ENCODE assay signal across 8 cellular contexts in the genomic region with DNA sequence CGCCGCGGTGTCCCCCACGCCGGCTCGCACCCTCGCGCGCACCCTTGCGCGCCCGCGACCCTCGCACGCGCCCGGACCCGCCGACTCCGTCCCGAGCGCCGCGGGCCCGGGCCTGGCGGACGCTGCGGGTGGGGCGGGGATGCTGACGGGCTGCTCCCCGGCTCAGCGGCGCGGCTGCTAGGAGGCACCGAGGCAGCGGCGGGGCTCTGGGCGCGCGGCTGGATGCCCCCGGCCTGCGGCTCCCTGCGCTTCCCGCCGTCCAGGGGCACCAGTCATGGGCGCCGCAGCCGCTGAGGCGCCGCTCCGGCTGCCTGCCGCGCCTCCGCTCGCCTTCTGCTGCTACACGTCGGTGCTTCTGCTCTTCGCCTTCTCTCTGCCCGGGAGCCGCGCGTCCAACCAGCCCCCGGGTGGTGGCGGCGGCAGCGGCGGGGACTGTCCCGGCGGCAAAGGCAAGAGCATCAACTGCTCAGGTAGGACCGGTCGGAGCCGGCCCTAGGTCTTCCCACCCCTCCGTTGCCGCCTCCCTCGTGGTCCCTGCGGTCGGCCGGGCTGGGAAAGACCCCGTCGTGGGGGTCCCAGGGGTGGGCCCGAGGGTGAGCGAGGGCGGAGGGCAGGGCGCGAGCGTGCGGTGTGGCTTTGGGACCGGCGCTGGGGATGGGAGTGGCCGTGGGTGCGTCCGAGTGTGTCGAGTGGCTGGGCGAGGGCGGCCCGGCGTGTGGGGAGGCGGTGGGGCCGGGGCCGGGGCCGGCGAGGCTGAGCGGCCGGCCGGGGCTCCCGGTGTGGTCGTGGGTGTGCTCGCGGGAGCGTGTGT. TPM values are rescaled to one million over a fixed set of nuclear protein-coding genes. Genes with fewer than 3 reads are reported as not detected.
DNase-seq lines count a peak whose midpoint lies in the region; ATAC-seq, FAIRE-seq and TF ChIP-seq lines count a peak whose summit lies in the region.

No MANE protein-coding gene starts in this region.

- no peak for DNase-seq in SK-N-MC (ENCODE audit: low read depth, low spot score)
- DNase-seq in astrocyte (ENCODE audit: low read depth): peak; percentile 20
- DNase-seq in small intestine: peak; percentile 4
- DNase-seq in MV-4-11 (lab: John Stamatoyannopoulos, UW): no peak

- WGBS in small intestine, 3 donors: 0 to 1% (median 1%) methylated on average over 62 to 110 of the region's 110 CpGs

- H3K9me3 ChIP-seq in BLaER1 (no peaks in the 10 kb centered on the region), SK-N-MC (ENCODE audit: low read depth, low read length) (no peaks in the 10 kb centered on the region), astrocyte (ENCODE audit: insufficient read depth, low read depth, low read length) (no peaks in the 10 kb centered on the region), iPS-18a (ENCODE audit: control insufficient read depth, low read depth, low read length) (no peaks in the 10 kb centered on the region), small intestine (ENCODE audit: control insufficient read depth, low read depth) (no peaks in the 10 kb centered on the region)

- no peak for TF ChIP-seq CTCF in astrocyte (IDR thresholded peaks at IDR 0.05; ENCODE audit: insufficient read depth, low read depth, low read length)

- peak overlapping the region; percentile 89 for H3K4me2 ChIP-seq in BLaER1
- peak overlapping the region; percentile 93 for H3K4me2 ChIP-seq in astrocyte (ENCODE audit: low read length)

- peak overlapping the region; percentile 95 for H3K4me3 ChIP-seq in BLaER1
- peak overlapping the region; percentile 93 for H3K4me3 ChIP-seq in SK-N-MC
- H3K4me3 ChIP-seq in astrocyte (ENCODE audit: insufficient read depth, low read depth, low read length): peak overlapping the region; percentile 60
- peak overlapping the region; percentile 97 for H3K4me3 ChIP-seq in iPS-18a (ENCODE audit: low read length)
- H3K4me3 ChIP-seq in small intestine (ENCODE audit: low read depth in 1 of 2, low read length in 2 of 2): peak overlapping the region; percentile 39 to 60

- no peaks in the 10 kb centered on the region for H3K36me3 Mint-ChIP-seq in astrocyte (ENCODE audit: low read depth, unreplicated experiment)

- no peak overlapping the region for H3K27ac Mint-ChIP-seq in astrocyte (ENCODE audit: unreplicated experiment)

- peak; percentile 74 for ATAC-seq in GM19351 (IDR thresholded peaks at IDR 0.05; ENCODE audit: unreplicated experiment)
- peak; percentile 68 for ATAC-seq in HG03439 (IDR thresholded peaks at IDR 0.05; ENCODE audit: unreplicated experiment)

- H3K9me3 Mint-ChIP-seq in astrocyte (ENCODE audit: unreplicated experiment): no peaks in the 10 kb centered on the region

- H2AFZ ChIP-seq in astrocyte (ENCODE audit: low read depth, low read length): peak overlapping the region; percentile 78

- H3K9ac ChIP-seq in BLaER1 (peak overlapping the region; percentile 87), SK-N-MC (ENCODE audit: insufficient read length) (peak overlapping the region; percentile 84), astrocyte (ENCODE audit: low read length) (peak overlapping the region; percentile 78), iPS-18a (ENCODE audit: low read length) (peak overlapping the region; percentile 90)

- H3K27me3 Mint-ChIP-seq in astrocyte (ENCODE audit: low read depth, unreplicated experiment): no peaks in the 10 kb centered on the region

- H3K27me3 ChIP-seq in BLaER1 (no peaks in the 10 kb centered on the region), astrocyte (ENCODE audit: insufficient read depth, low read length) (no peaks in the 10 kb centered on the region), iPS-18a (ENCODE audit: control insufficient read depth, insufficient read depth, low read length) (no peaks in the 10 kb centered on the region), small intestine (ENCODE audit: control insufficient read depth in 2 of 2, insufficient read depth in 2 of 2, low read length in 2 of 2) (peaks cover 0 to 6% of the 10 kb centered on the region in 2 donors)

- H3K4me1 Mint-ChIP-seq in astrocyte (ENCODE audit: low read depth, unreplicated experiment): peaks cover 9% of the 10 kb centered on the region

- peaks cover 23% of the 10 kb centered on the region for H3K4me1 ChIP-seq in BLaER1
- H3K4me1 ChIP-seq in astrocyte (ENCODE audit: insufficient read depth, low read length): no peaks in the 10 kb centered on the region
- H3K4me1 ChIP-seq in iPS-18a (ENCODE audit: control insufficient read depth, low read depth, low read length): peaks cover 18% of the 10 kb centered on the region
- no peaks in the 10 kb centered on the region for H3K4me1 ChIP-seq in small intestine (ENCODE audit: control insufficient read depth in 2 of 2, insufficient read depth in 1 of 2, low read depth in 1 of 2, low read length in 1 of 2)

- H3K27ac ChIP-seq in BLaER1: peak overlapping the region; percentile 83
- H3K27ac ChIP-seq in SK-N-MC: no peak overlapping the region
- no peak overlapping the region for H3K27ac ChIP-seq in astrocyte (ENCODE audit: low read depth, low read length)
- H3K27ac ChIP-seq in iPS-18a (ENCODE audit: low read length): no peak overlapping the region
- no peak overlapping the region for H3K27ac ChIP-seq in small intestine (ENCODE audit: low read depth in 1 of 2, low read length in 1 of 2)

- no peaks in the 10 kb centered on the region for H3K79me2 ChIP-seq in astrocyte (ENCODE audit: insufficient read depth, low read length)

- H3K4me3 Mint-ChIP-seq in astrocyte (ENCODE audit: unreplicated experiment): peak overlapping the region; percentile 85

- H3K36me3 ChIP-seq in BLaER1 (peaks cover under 1% of the 10 kb centered on the region; the same call in 1 of the 2 replicates), SK-N-MC (ENCODE audit: insufficient read depth, low read length) (no peaks in the 10 kb centered on the region), astrocyte (ENCODE audit: insufficient read depth, low read length) (no peaks in the 10 kb centered on the region), iPS-18a (ENCODE audit: control insufficient read depth, low read depth, low read length) (no peaks in the 10 kb centered on the region), small intestine (ENCODE audit: control insufficient read depth in 2 of 2, insufficient read depth in 2 of 2, low read length in 2 of 2) (no peaks in the 10 kb centered on the region)

- FAIRE-seq in astrocyte (lab: Jason Lieb, UNC) (no peak), small intestine (lab: Jason Lieb, UNC) (no peak)

- H4K20me1 ChIP-seq in BLaER1: peaks cover 8% of the 10 kb centered on the region; the same call in 1 of the 2 replicates
- peaks cover 16% of the 10 kb centered on the region for H4K20me1 ChIP-seq in astrocyte (ENCODE audit: insufficient read depth, low read length)

RNA-seq across cellular contexts. Expression of gene TMEFF1, which starts 0.5 kb away (rescaled TPM):
- total RNA-seq in astrocyte: 10.3 and 14.8 TPM in 2 replicates
- under 1 TPM in 1 of 3 donors, not detected in 2; 0.30 TPM for polyA plus RNA-seq in small intestine

RNA-seq across cellular contexts. Expression of gene MSANTD3, which starts 46.5 kb away (rescaled TPM):
- 64.1 and 76.0 TPM in 2 replicates for total RNA-seq in astrocyte
- polyA plus RNA-seq in small intestine: 10 to 100 TPM in 1 of 3 donors, 1 to 10 TPM in 2; 6.5 to 10.6 (median 6.9) TPM

Comparison
In these comparisons a context has a peak if more than half of its experiments do, and no peak if none do; other contexts are left out.
1. DNase-seq: peak in astrocyte (single experiment) and small intestine (single experiment); none in SK-N-MC (single experiment) and MV-4-11 (single experiment).
2. Peak in every context shown above with its lines, with median percentiles within 50 percentile points of each other: H3K4me3 ChIP-seq and H3K9ac ChIP-seq.